Comparison of ENCODE assay signal across 9 cellular contexts in genomic region chr1:67147973-67148372, GRCh38. TPM values are rescaled to one million over a fixed set of nuclear protein-coding genes. Genes with fewer than 3 reads are reported as not detected.
"Had no signal": no experiment of that assay in that cellular context is flagged by ENCODE, and none has a peak within 500 bp of the region (broad histone marks: within the 10 kb centered on the region; RNA-seq: fewer than 3 reads in every experiment).

No MANE protein-coding gene starts in this region.

RNA-seq across cellular contexts. Expression of gene C1orf141, which starts 13.2 kb away (rescaled TPM):
- total RNA-seq: LHCN-M2, MCF 10A, NCI-H460, OCI-LY7, PC-9, Right ventricle myocardium inferior, RPMI7951, SK-MEL-5 had no signal

RNA-seq across cellular contexts. Expression of gene IL23R, which starts 18.3 kb away (rescaled TPM):
- total RNA-seq: LHCN-M2, MCF 10A, NCI-H460, PC-9, Right ventricle myocardium inferior, RPMI7951, SJCRH30 had no signal
